In genomic region chr15:68612533-68612932, GRCh38 we compare ENCODE assay signal across 24 cellular contexts. TPM values are rescaled to one million over a fixed set of nuclear protein-coding genes. Genes with fewer than 3 reads are reported as not detected.
"Had no signal": no experiment of that assay in that cellular context is flagged by ENCODE, and none has a peak within 500 bp of the region (broad histone marks: within the 10 kb centered on the region; RNA-seq: fewer than 3 reads in every experiment).

No MANE protein-coding gene starts in this region.

- H3K27ac Mint-ChIP-seq: activated CD4-positive, alpha-beta T cell treated with anti-CD3 and anti-CD28 coated beads, Interleukin-2, amount 10 ng/mL, durations not matched to agents 24 days and 14 days; activated CD8-positive, alpha-beta memory T cell treated with anti-CD3 and anti-CD28 coated beads, Interleukin-2, amount 10 ng/mL, durations not matched to agents 7 days and 5 days; activated CD8-positive, alpha-beta T cell treated with anti-CD3 and anti-CD28 coated beads for 36 hours; activated naive CD4-positive, alpha-beta T cell treated with anti-CD3 and anti-CD28 coated beads, Interleukin-2, amount 10 ng/mL, durations not matched to agents 7 days and 5 days; memory B cell had no signal

- H3K36me3 Mint-ChIP-seq: activated CD8-positive, alpha-beta memory T cell treated with anti-CD3 and anti-CD28 coated beads, Interleukin-2, amount 10 ng/mL, durations not matched to agents 7 days and 5 days; activated naive CD4-positive, alpha-beta T cell treated with anti-CD3 and anti-CD28 coated beads, Interleukin-2, amount 10 ng/mL, durations not matched to agents 7 days and 5 days; memory B cell had no signal

- H3K9me3 ChIP-seq: colonic mucosa, esophagus muscularis mucosa, gastrocnemius medialis, sigmoid colon, tibial artery had no signal

- ATAC-seq: activated CD4-positive, CD25-positive, alpha-beta regulatory T cell treated with anti-CD3 and anti-CD28 coated beads, Interleukin-2, amount 50 U/mL, for 24 hours; activated CD8-positive, alpha-beta memory T cell treated with anti-CD3 and anti-CD28 coated beads, Interleukin-2, amount 10 ng/mL, durations not matched to agents 7 days and 5 days; activated CD8-positive, alpha-beta T cell treated with anti-CD3 and anti-CD28 coated beads for 36 hours; gastrocnemius medialis; left cardiac atrium had no signal

- H3K4me1 ChIP-seq: colonic mucosa had no signal

- H3K4me1 Mint-ChIP-seq: activated CD4-positive, alpha-beta T cell treated with anti-CD3 and anti-CD28 coated beads, Interleukin-2, amount 10 ng/mL, durations not matched to agents 24 days and 14 days; activated CD8-positive, alpha-beta memory T cell treated with anti-CD3 and anti-CD28 coated beads, Interleukin-2, amount 10 ng/mL, durations not matched to agents 7 days and 5 days; activated naive CD4-positive, alpha-beta T cell treated with anti-CD3 and anti-CD28 coated beads, Interleukin-2, amount 10 ng/mL, durations not matched to agents 7 days and 5 days; memory B cell had no signal

- H3K36me3 ChIP-seq: colonic mucosa, esophagus muscularis mucosa, gastrocnemius medialis, sigmoid colon, tibial artery had no signal

- DNase-seq: activated CD4-positive, alpha-beta T cell treated with anti-CD3 and anti-CD28 coated beads, Interleukin-2, amount 10 ng/mL, durations not matched to agents 24 days and 14 days; activated CD8-positive, alpha-beta memory T cell treated with anti-CD3 and anti-CD28 coated beads, Interleukin-2, amount 10 ng/mL, durations not matched to agents 7 days and 5 days; activated CD8-positive, alpha-beta T cell treated with anti-CD3 and anti-CD28 coated beads for 36 hours; activated effector memory CD4-positive, alpha-beta T cell treated with anti-CD3 and anti-CD28 coated beads, Interleukin-2, amount 50 U/mL, for 16 hours; activated naive CD4-positive, alpha-beta T cell treated with anti-CD3 and anti-CD28 coated beads, Interleukin-2, amount 10 ng/mL, durations not matched to agents 7 days and 5 days; activated T-cell treated with anti-CD3 and anti-CD28 coated beads for 4 hours; amygdala; central memory CD4-positive, alpha-beta T cell; colonic mucosa; gastrocnemius medialis; head of caudate nucleus; left cardiac atrium; sigmoid colon; stimulated activated CD4-positive, alpha-beta T cell treated with anti-CD3 and anti-CD28 coated beads, Interleukin-15, amount 100 ng/mL, for 24 hours; stimulated activated naive CD4-positive, alpha-beta T cell; tibial artery had no signal

- H3K4me2 ChIP-seq: smooth muscle cell had no signal

- H3K4me3 ChIP-seq: colonic mucosa, esophagus muscularis mucosa, gastrocnemius medialis, sigmoid colon, smooth muscle cell, tibial artery had no signal

- H3K4me3 Mint-ChIP-seq: activated CD4-positive, alpha-beta T cell treated with anti-CD3 and anti-CD28 coated beads, Interleukin-2, amount 10 ng/mL, durations not matched to agents 24 days and 14 days; activated CD8-positive, alpha-beta memory T cell treated with anti-CD3 and anti-CD28 coated beads, Interleukin-2, amount 10 ng/mL, durations not matched to agents 7 days and 5 days; activated CD8-positive, alpha-beta T cell treated with anti-CD3 and anti-CD28 coated beads for 36 hours; activated naive CD4-positive, alpha-beta T cell treated with anti-CD3 and anti-CD28 coated beads, Interleukin-2, amount 10 ng/mL, durations not matched to agents 7 days and 5 days; memory B cell; neural crest cell had no signal

- H3K27ac ChIP-seq: colonic mucosa, gastrocnemius medialis, tibial artery, VCaP had no signal

- H3K27me3 ChIP-seq: colonic mucosa, gastrocnemius medialis, sigmoid colon, tibial artery had no signal

- H3K9me3 Mint-ChIP-seq: activated CD4-positive, alpha-beta T cell treated with anti-CD3 and anti-CD28 coated beads, Interleukin-2, amount 10 ng/mL, durations not matched to agents 24 days and 14 days; activated CD8-positive, alpha-beta T cell treated with anti-CD3 and anti-CD28 coated beads for 36 hours; activated naive CD4-positive, alpha-beta T cell treated with anti-CD3 and anti-CD28 coated beads, Interleukin-2, amount 10 ng/mL, durations not matched to agents 7 days and 5 days; memory B cell; neural crest cell had no signal

- FAIRE-seq: islet of Langerhans had no signal

RNA-seq across cellular contexts. Expression of gene CORO2B, which starts 33.7 kb away (rescaled TPM):
- total RNA-seq: activated CD8-positive, alpha-beta memory T cell treated with anti-CD3 and anti-CD28 coated beads, Interleukin-2, amount 10 ng/mL, durations not matched to agents 7 days and 5 days; activated CD8-positive, alpha-beta T cell treated with anti-CD3 and anti-CD28 coated beads for 36 hours; T-helper 2 cell treated with Interferon-gamma antibody and Interleukin-4, amounts not matched to agents 100 ng/mL and 5 ng/mL, for 36 hours had no signal
